In genomic region chr9:134027561-134027960, GRCh38 we compare ENCODE assay signal across 22 cellular contexts. TPM values are rescaled to one million over a fixed set of nuclear protein-coding genes. Genes with fewer than 3 reads are reported as not detected.
DNase-seq lines count a peak whose midpoint lies in the region; ATAC-seq, FAIRE-seq and TF ChIP-seq lines count a peak whose summit lies in the region.
"Had no signal": no experiment of that assay in that cellular context is flagged by ENCODE, and none has a peak within 500 bp of the region (broad histone marks: within the 10 kb centered on the region; RNA-seq: fewer than 3 reads in every experiment).

No MANE protein-coding gene starts in this region.

- no peaks in the 10 kb centered on the region for H3K9me3 ChIP-seq in kidney (ENCODE audit: control insufficient read depth in 1 of 2, low read length in 2 of 2)
- H3K9me3 ChIP-seq in effector memory CD4-positive, alpha-beta T cell (ENCODE audit: control insufficient read depth, low read length), result no peaks in the 10 kb centered on the region
- H3K9me3 ChIP-seq: left lung, neutrophil had no signal

- no peak overlapping the region for H3K27ac Mint-ChIP-seq in activated naive CD4-positive, alpha-beta T cell treated with anti-CD3 and anti-CD28 coated beads, Interleukin-2, amount 10 ng/mL, durations not matched to agents 7 days and 5 days
- no peak overlapping the region for H3K27ac Mint-ChIP-seq in progenitor cell of endocrine pancreas
- H3K27ac Mint-ChIP-seq: activated naive CD8-positive, alpha-beta T cell treated with anti-CD3 and anti-CD28 coated beads for 36 hours had no signal

- ATAC-seq in HG03571 (IDR thresholded peaks at IDR 0.05; ENCODE audit: unreplicated experiment), result no peak
- ATAC-seq: GM12878, HCT116, left lung had no signal

- H3K4me1 Mint-ChIP-seq in activated naive CD4-positive, alpha-beta T cell treated with anti-CD3 and anti-CD28 coated beads, Interleukin-2, amount 10 ng/mL, durations not matched to agents 7 days and 5 days, result peaks cover 14% of the 10 kb centered on the region
- no peaks in the 10 kb centered on the region for H3K4me1 Mint-ChIP-seq in progenitor cell of endocrine pancreas (ENCODE audit: low read depth)

- H3K9ac ChIP-seq in kidney (ENCODE audit: low read length in 2 of 2), result no peak overlapping the region

- peak overlapping the region; percentile 78 for H3K4me3 Mint-ChIP-seq in activated naive CD4-positive, alpha-beta T cell treated with anti-CD3 and anti-CD28 coated beads, Interleukin-2, amount 10 ng/mL, durations not matched to agents 7 days and 5 days
- peak overlapping the region; percentile 57 for H3K4me3 Mint-ChIP-seq in progenitor cell of endocrine pancreas (ENCODE audit: low read depth)

- peaks cover 0 to 4% of the 10 kb centered on the region in 2 donors for H3K4me1 ChIP-seq in kidney (ENCODE audit: control insufficient read depth in 1 of 2, insufficient read depth in 1 of 2, low read depth in 1 of 2, low read length in 2 of 2)
- peaks cover 7% of the 10 kb centered on the region for H3K4me1 ChIP-seq in effector memory CD4-positive, alpha-beta T cell (ENCODE audit: control insufficient read depth, insufficient read depth, low read length, poor library complexity, severe bottlenecking)

- peak; percentile 14 for DNase-seq in activated naive CD4-positive, alpha-beta T cell treated with anti-CD3 and anti-CD28 coated beads, Interleukin-2, amount 10 ng/mL, durations not matched to agents 7 days and 5 days
- DNase-seq in activated naive CD4-positive, alpha-beta T cell treated with Interleukin-2 at 50 U/mL for 16 hours, result no peak
- no peak for DNase-seq in RWPE1 (ENCODE audit: low spot score)
- peak; percentile 26 for DNase-seq in kidney
- no peak for DNase-seq in progenitor cell of endocrine pancreas (ENCODE audit: low spot score, unreplicated experiment)
- no peak for DNase-seq in effector memory CD4-positive, alpha-beta T cell
- no peak for DNase-seq in HPDE6-E6E7 (ENCODE audit: extremely low spot score)
- DNase-seq: activated CD4-positive, alpha-beta T cell treated with anti-CD3 and anti-CD28 coated beads, Interleukin-2, amount 50 U/mL, for 1 hour; activated naive CD8-positive, alpha-beta T cell treated with anti-CD3 and anti-CD28 coated beads for 36 hours; cerebellar nuclear complex; erythroblast; foreskin fibroblast; left lung; midbrain; NCI-H146; NCI-H526 treated with DMSO at 0.1 percent for 48 hours; stimulated activated naive CD4-positive, alpha-beta T cell had no signal

- H3K36me3 Mint-ChIP-seq in activated naive CD4-positive, alpha-beta T cell treated with anti-CD3 and anti-CD28 coated beads, Interleukin-2, amount 10 ng/mL, durations not matched to agents 7 days and 5 days, result peaks cover 12% of the 10 kb centered on the region
- peaks cover 4% of the 10 kb centered on the region for H3K36me3 Mint-ChIP-seq in progenitor cell of endocrine pancreas (ENCODE audit: insufficient read depth)
- H3K36me3 Mint-ChIP-seq: activated naive CD8-positive, alpha-beta T cell treated with anti-CD3 and anti-CD28 coated beads for 36 hours had no signal

- H3K27me3 Mint-ChIP-seq in activated naive CD4-positive, alpha-beta T cell treated with anti-CD3 and anti-CD28 coated beads, Interleukin-2, amount 10 ng/mL, durations not matched to agents 7 days and 5 days, result no peaks in the 10 kb centered on the region
- H3K27me3 Mint-ChIP-seq in progenitor cell of endocrine pancreas, result no peaks in the 10 kb centered on the region
- H3K27me3 Mint-ChIP-seq: activated naive CD8-positive, alpha-beta T cell treated with anti-CD3 and anti-CD28 coated beads for 36 hours had no signal

- TF ChIP-seq CTCF in RWPE1 (conservative IDR thresholded peaks at IDR 0.05; ENCODE audit: low read depth) (no peak), kidney (IDR thresholded peaks at IDR 0.05; ENCODE audit: borderline replicate concordance, extremely low read depth, insufficient read depth) (no peak), progenitor cell of endocrine pancreas (IDR thresholded peaks at IDR 0.05; ENCODE audit: unreplicated experiment) (no peak)

- H3K4me3 ChIP-seq in kidney (ENCODE audit: low read length in 2 of 2), result no peak overlapping the region
- no peak overlapping the region for H3K4me3 ChIP-seq in effector memory CD4-positive, alpha-beta T cell (ENCODE audit: insufficient read depth, low read depth, low read length, poor library complexity, severe bottlenecking)
- H3K4me3 ChIP-seq: GM12878, left lung, skin epidermis had no signal

- no peaks in the 10 kb centered on the region for H3K9me3 Mint-ChIP-seq in activated naive CD4-positive, alpha-beta T cell treated with anti-CD3 and anti-CD28 coated beads, Interleukin-2, amount 10 ng/mL, durations not matched to agents 7 days and 5 days
- no peaks in the 10 kb centered on the region for H3K9me3 Mint-ChIP-seq in progenitor cell of endocrine pancreas (ENCODE audit: low read depth)
- H3K9me3 Mint-ChIP-seq: activated naive CD8-positive, alpha-beta T cell treated with anti-CD3 and anti-CD28 coated beads for 36 hours had no signal

- POLR2A ChIA-PET in RWPE1 (lab: Yijun Ruan, JAX; ENCODE audit: low non-redundant PET), result no interaction called here

- CTCF ChIA-PET in activated naive CD4-positive, alpha-beta T cell treated with anti-CD3 and anti-CD28 coated beads, Interleukin-2, amount 10 ng/mL, durations not matched to agents 7 days and 5 days (lab: Charles Lee), result interaction anchor here (0.6 kb wide), 1 partner anchor 17 kb away, joined by 3 read pairs; no protein-coding TSS in a partner anchor
- CTCF ChIA-PET in RWPE1 (lab: Yijun Ruan, JAX), result interaction anchor here (0.8 kb wide), 2 partner anchors 9 to 23 kb away, joined by 3 to 4 read pairs; no protein-coding TSS in a partner anchor

- H3K27ac ChIP-seq in RWPE1, result peak overlapping the region; percentile 88
- no peak overlapping the region for H3K27ac ChIP-seq in kidney (ENCODE audit: low read depth in 2 of 2, low read length in 2 of 2)
- H3K27ac ChIP-seq in effector memory CD4-positive, alpha-beta T cell (ENCODE audit: insufficient read depth, low read length, poor library complexity, severe bottlenecking), result no peak overlapping the region
- H3K27ac ChIP-seq: left lung, neutrophil, skin epidermis had no signal

- peaks cover 0 to 9% of the 10 kb centered on the region in 2 donors for H3K36me3 ChIP-seq in kidney (ENCODE audit: control insufficient read depth in 1 of 2, insufficient read depth in 2 of 2, low read length in 2 of 2)
- peaks cover 19% of the 10 kb centered on the region for H3K36me3 ChIP-seq in effector memory CD4-positive, alpha-beta T cell (ENCODE audit: control insufficient read depth, insufficient read depth, low read length)

- no peaks in the 10 kb centered on the region for H3K27me3 ChIP-seq in effector memory CD4-positive, alpha-beta T cell (replicated peaks; ENCODE audit: control insufficient read depth, insufficient read depth, low read length, poor library complexity, severe bottlenecking)
- H3K27me3 ChIP-seq: left lung, neutrophil had no signal

- no peak for FAIRE-seq in kidney (lab: Jason Lieb, UNC)
- FAIRE-seq: GM12878 had no signal

- intact Hi-C loops in kidney (cut with DNase I), result no loop called here

RNA-seq across cellular contexts. Expression of gene BRD3OS, which starts 2.3 kb away (rescaled TPM):
- total RNA-seq in kidney (24.4 TPM), progenitor cell of endocrine pancreas (21.8 and 28.0 TPM in 2 replicates)
- polyA plus RNA-seq in kidney (ENCODE audit: insufficient read depth, low read depth, low replicate concordance), result 16.5 TPM

RNA-seq across cellular contexts. Expression of gene VAV2, which starts 35.4 kb away (rescaled TPM):
- total RNA-seq in kidney (47.1 TPM), progenitor cell of endocrine pancreas (80.6 and 82.8 TPM in 2 replicates)
- 22.3 TPM for polyA plus RNA-seq in kidney (ENCODE audit: insufficient read depth, low read depth, low replicate concordance)

RNA-seq across cellular contexts. Expression of gene BRD3, which starts 40.3 kb away (rescaled TPM):
- total RNA-seq in kidney (46.2 TPM), progenitor cell of endocrine pancreas (96.0 and 98.1 TPM in 2 replicates)
- polyA plus RNA-seq in kidney (ENCODE audit: insufficient read depth, low read depth, low replicate concordance), result 7.7 TPM

Comparison
In these comparisons a context has a peak if more than half of its experiments do, and no peak if none do; other contexts are left out.
1. DNase-seq: peak in activated naive CD4-positive, alpha-beta T cell treated with anti-CD3 and anti-CD28 coated beads, Interleukin-2, amount 10 ng/mL, durations not matched to agents 7 days and 5 days (single experiment) and kidney (single experiment); none in activated naive CD4-positive, alpha-beta T cell treated with Interleukin-2 at 50 U/mL for 16 hours (single experiment), RWPE1 (single experiment), progenitor cell of endocrine pancreas (single experiment), effector memory CD4-positive, alpha-beta T cell (0 of 3) and HPDE6-E6E7 (single experiment).